ENCODE assay signal across 15 cellular contexts in the genomic region with DNA sequence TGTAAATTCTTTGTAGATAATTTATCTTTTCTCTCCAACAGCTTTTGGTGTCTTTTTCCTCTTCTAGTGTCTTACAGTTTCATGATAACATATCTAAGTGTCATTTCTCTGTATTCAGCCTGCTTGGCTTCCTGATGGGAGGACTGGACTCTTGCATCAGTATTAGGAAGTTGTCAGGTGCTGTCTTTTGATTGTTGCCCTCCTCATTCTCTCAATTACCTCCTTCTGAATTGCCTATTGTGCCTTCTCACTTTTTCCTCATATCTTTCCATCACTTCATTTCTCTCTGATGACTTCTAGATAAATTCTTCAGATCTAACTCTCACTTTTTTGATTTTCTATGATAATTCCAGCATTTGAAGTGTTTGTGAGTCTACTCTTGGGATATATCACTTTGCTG.
A peak's percentile ranks its signal among the peaks of the same experiment; 100 is the strongest.
DNase-seq lines count a peak whose midpoint lies in the region; ATAC-seq and TF ChIP-seq lines count a peak whose summit lies in the region.
"Had no signal": no experiment of that assay in that cellular context is flagged by ENCODE, and none has a peak within 500 bp of the region (broad histone marks: within the 10 kb centered on the region; RNA-seq: fewer than 3 reads in every experiment).

No MANE protein-coding gene starts in this region.

- no peaks in the 10 kb centered on the region for H3F3A ChIP-seq in Loucy (ENCODE audit: low read depth)

- no peak overlapping the region for H3K4me3 Mint-ChIP-seq in effector memory CD8-positive, alpha-beta T cell
- H3K4me3 Mint-ChIP-seq: CD14-positive monocyte; CD4-positive, alpha-beta T cell; CD8-positive, alpha-beta memory T cell; H9 had no signal

- H3K4me1 ChIP-seq in Loucy (ENCODE audit: insufficient read depth, low read length, poor library complexity, severe bottlenecking) = no peaks in the 10 kb centered on the region
- H3K4me1 ChIP-seq: A549, BE2C had no signal

- H3K36me3 Mint-ChIP-seq in effector memory CD8-positive, alpha-beta T cell (ENCODE audit: insufficient read depth) = no peaks in the 10 kb centered on the region
- H3K36me3 Mint-ChIP-seq: CD14-positive monocyte; CD8-positive, alpha-beta memory T cell had no signal

- H3K27ac Mint-ChIP-seq in effector memory CD8-positive, alpha-beta T cell = no peak overlapping the region
- H3K27ac Mint-ChIP-seq: CD14-positive monocyte; CD4-positive, alpha-beta T cell; H9 had no signal

- DNase-seq in NCI-H82 (lab: John Stamatoyannopoulos, UW) (peak; percentile 6), NCI-H82 treated with DMSO at 0.1 percent for 48 hours (lab: John Stamatoyannopoulos, UW; ENCODE audit: unreplicated experiment) (no peak), OCI-M1 (lab: John Stamatoyannopoulos, UW) (peak; percentile 12), NCI-H146 treated with DMSO at 0.1 percent for 48 hours (lab: John Stamatoyannopoulos, UW; ENCODE audit: unreplicated experiment) (no peak)
- DNase-seq in effector memory CD8-positive, alpha-beta T cell = no peak
- DNase-seq: CD4-positive, alpha-beta T cell; CD8-positive, alpha-beta memory T cell; GF-D8 had no signal

- no peaks in the 10 kb centered on the region for H3K9me2 ChIP-seq in Loucy (replicated peaks; ENCODE audit: low read depth, low read length)

- no peak overlapping the region for H3K4me2 ChIP-seq in Loucy (ENCODE audit: low read depth, low read length, poor library complexity, severe bottlenecking)
- H3K4me2 ChIP-seq: BLaER1 treated with 17β-estradiol and CSF1 and Interleukin-3, amounts not matched to agents 10 nM and 100 nM had no signal

- no peak for ATAC-seq in GM19351 (IDR thresholded peaks at IDR 0.05; ENCODE audit: unreplicated experiment)
- ATAC-seq in effector memory CD8-positive, alpha-beta T cell (replicated peaks) = no peak

- H3K27me3 ChIP-seq in Loucy (ENCODE audit: insufficient read depth, low read length, poor library complexity, severe bottlenecking) = no peaks in the 10 kb centered on the region
- H3K27me3 ChIP-seq: BE2C; BLaER1 treated with 17β-estradiol and CSF1 and Interleukin-3, amounts not matched to agents 10 nM and 100 nM had no signal

- H3K4me1 Mint-ChIP-seq in effector memory CD8-positive, alpha-beta T cell (ENCODE audit: low read depth in 2 of 2) = no peaks in the 10 kb centered on the region
- H3K4me1 Mint-ChIP-seq: CD14-positive monocyte; CD8-positive, alpha-beta memory T cell had no signal

- no peaks in the 10 kb centered on the region for H3K36me3 ChIP-seq in Loucy (ENCODE audit: insufficient read depth, low read length)
- H3K36me3 ChIP-seq: BE2C; BLaER1 treated with 17β-estradiol and CSF1 and Interleukin-3, amounts not matched to agents 10 nM and 100 nM had no signal

- no peaks in the 10 kb centered on the region for H3K79me2 ChIP-seq in Loucy (ENCODE audit: insufficient read depth, low read length)

- no peaks in the 10 kb centered on the region for H3K9me3 Mint-ChIP-seq in effector memory CD8-positive, alpha-beta T cell
- H3K9me3 Mint-ChIP-seq: CD4-positive, alpha-beta T cell; CD8-positive, alpha-beta memory T cell; H9 had no signal

- no peak overlapping the region for H3K4me3 ChIP-seq in Loucy (ENCODE audit: low read length, poor library complexity, severe bottlenecking)
- H3K4me3 ChIP-seq: A549; BLaER1 treated with 17β-estradiol and CSF1 and Interleukin-3, amounts not matched to agents 10 nM and 100 nM had no signal

- no peak for TF ChIP-seq CTCF in Loucy (conservative IDR thresholded peaks at IDR 0.05; ENCODE audit: low read length)

- no peaks in the 10 kb centered on the region for H3K9me3 ChIP-seq in Loucy (ENCODE audit: insufficient read depth, low read depth, low read length)
- H3K9me3 ChIP-seq: A549; BE2C; BLaER1 treated with 17β-estradiol and CSF1 and Interleukin-3, amounts not matched to agents 10 nM and 100 nM had no signal

- H3K9ac ChIP-seq in Loucy (ENCODE audit: low read depth, low read length, poor library complexity, severe bottlenecking) = no peak overlapping the region
- H3K9ac ChIP-seq: BLaER1 treated with 17β-estradiol and CSF1 and Interleukin-3, amounts not matched to agents 10 nM and 100 nM had no signal

- H3K27me3 Mint-ChIP-seq in effector memory CD8-positive, alpha-beta T cell = peaks cover 24 to 26% of the 10 kb centered on the region in 2 donors
- H3K27me3 Mint-ChIP-seq: CD4-positive, alpha-beta T cell had no signal

- H2AFZ ChIP-seq in Loucy (ENCODE audit: low read length) = peak overlapping the region; percentile 89

- H4K20me1 ChIP-seq in Loucy (ENCODE audit: insufficient read depth, low read length, poor library complexity, severe bottlenecking) = no peaks in the 10 kb centered on the region
- H4K20me1 ChIP-seq: BLaER1 treated with 17β-estradiol and CSF1 and Interleukin-3, amounts not matched to agents 10 nM and 100 nM had no signal

Comparison
In these comparisons a context has a peak if more than half of its experiments do, and no peak if none do; other contexts are left out.
1. DNase-seq: peak in NCI-H82 (single experiment) and OCI-M1 (single experiment); none in NCI-H82 treated with DMSO at 0.1 percent for 48 hours (single experiment), NCI-H146 treated with DMSO at 0.1 percent for 48 hours (single experiment) and effector memory CD8-positive, alpha-beta T cell (0 of 3).